Comparison of ENCODE assay signal across 30 cellular contexts in the genomic region with DNA sequence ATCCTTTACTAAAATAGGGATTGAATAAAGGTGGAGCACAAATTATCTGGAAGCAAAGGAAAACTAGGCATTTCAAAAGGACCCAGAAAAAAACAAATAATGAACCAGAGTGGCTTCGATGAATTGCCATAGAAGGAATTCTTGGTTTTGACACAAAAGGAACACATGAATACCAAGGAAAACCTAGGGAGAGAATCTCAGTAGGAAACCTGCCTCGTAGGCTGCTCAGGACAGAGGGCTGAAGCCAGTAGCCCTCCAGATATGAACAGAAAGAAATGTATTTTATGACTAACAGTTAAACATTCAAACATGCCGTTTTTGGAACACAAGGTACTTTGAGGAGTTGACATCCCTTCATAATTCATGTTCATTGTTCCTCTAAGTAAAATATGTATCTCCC.
"Had no signal": no experiment of that assay in that cellular context is flagged by ENCODE, and none has a peak within 500 bp of the region (broad histone marks: within the 10 kb centered on the region; RNA-seq: fewer than 3 reads in every experiment).

No MANE protein-coding gene starts in this region.

- H3K4me1 Mint-ChIP-seq: naive thymus-derived CD8-positive, alpha-beta T cell; nephron; stimulated activated naive B cell treated with anti-CD40 and anti-IgM and Interleukin-4, amounts not matched to agents 10 μg/mL and 1 μg/mL and 100 μg/mL, for 72 hours had no signal

- H3K27ac ChIP-seq: hepatocyte, left lung, lower lobe of right lung, pancreas, prostate gland, skin epidermis, stomach, testis, thyroid gland, transverse colon, upper lobe of right lung had no signal

- H3K27ac Mint-ChIP-seq: naive thymus-derived CD8-positive, alpha-beta T cell; nephron; stimulated activated naive B cell treated with anti-CD40 and anti-IgM and Interleukin-4, amounts not matched to agents 10 μg/mL and 1 μg/mL and 100 μg/mL, for 72 hours had no signal

- H3K9me3 Mint-ChIP-seq: naive thymus-derived CD8-positive, alpha-beta T cell; nephron; neural crest cell; stimulated activated naive B cell treated with anti-CD40 and anti-IgM and Interleukin-4, amounts not matched to agents 10 μg/mL and 1 μg/mL and 100 μg/mL, for 72 hours had no signal

- H3K27me3 Mint-ChIP-seq: stimulated activated naive B cell treated with anti-CD40 and anti-IgM and Interleukin-4, amounts not matched to agents 10 μg/mL and 1 μg/mL and 100 μg/mL, for 72 hours had no signal

- H3K36me3 ChIP-seq: lower lobe of right lung, pancreas, prostate gland, thyroid gland, transverse colon, upper lobe of right lung had no signal

- H3K4me1 ChIP-seq: left lung, lower lobe of right lung, pancreas, prostate gland, stomach, testis, thyroid gland, transverse colon, upper lobe of right lung had no signal

- FAIRE-seq: pancreas, urothelium cell line had no signal

- H3K9me3 ChIP-seq: left lung, lower lobe of right lung, pancreas, prostate gland, stomach, testis, thyroid gland, transverse colon, upper lobe of right lung had no signal

- H2AFZ ChIP-seq: hepatocyte had no signal

- H3K79me2 ChIP-seq: hepatocyte had no signal

- H3K36me3 Mint-ChIP-seq: naive thymus-derived CD8-positive, alpha-beta T cell; stimulated activated naive B cell treated with anti-CD40 and anti-IgM and Interleukin-4, amounts not matched to agents 10 μg/mL and 1 μg/mL and 100 μg/mL, for 72 hours had no signal

- H3K4me3 Mint-ChIP-seq: naive thymus-derived CD8-positive, alpha-beta T cell; nephron; neural crest cell; stimulated activated naive B cell treated with anti-CD40 and anti-IgM and Interleukin-4, amounts not matched to agents 10 μg/mL and 1 μg/mL and 100 μg/mL, for 72 hours had no signal

- H3K27me3 ChIP-seq: hepatocyte, left lung, pancreas, stomach, testis, thyroid gland, transverse colon, upper lobe of right lung had no signal

- H3K4me2 ChIP-seq: hepatocyte had no signal

- DNase-seq: islet precursor cell; kidney glomerular epithelial cell; left cardiac atrium; left lung; lower lobe of right lung; mammary epithelial cell; mesenchymal stem cell; naive thymus-derived CD8-positive, alpha-beta T cell; nucleus accumbens; pancreas; posterior cingulate gyrus; retina; right cardiac atrium; stimulated activated CD4-positive, alpha-beta T cell treated with anti-CD3 and anti-CD28 coated beads, Interleukin-12 subunit alpha, Interleukin-12 subunit beta, amount 100 ng/mL, for 4 hours; stimulated activated CD4-positive, alpha-beta T cell treated with anti-CD3 and anti-CD28 coated beads, Interleukin-15, amount 100 ng/mL, for 24 hours; stimulated activated CD4-positive, alpha-beta T cell treated with anti-CD3 and anti-CD28 coated beads, Interleukin-2, amount 100 ng/mL, for 24 hours; stimulated activated CD4-positive, alpha-beta T cell treated with anti-CD3 and anti-CD28 coated beads, Interleukin-4, amount 100 ng/mL, for 1 hour; stimulated activated naive B cell treated with anti-CD40 and anti-IgM and Interleukin-4, amounts not matched to agents 10 μg/mL and 1 μg/mL and 100 μg/mL, for 72 hours; stimulated activated naive CD8-positive, alpha-beta T cell treated with anti-CD3 and anti-CD28 coated beads, Interleukin-15, Interleukin-2, amounts not matched to agents 100 U/mL and 50 U/mL, for 24 hours; stomach; testis; thyroid gland; transverse colon; upper lobe of right lung had no signal

- H3K4me3 ChIP-seq: hepatocyte, left lung, lower lobe of right lung, pancreas, prostate gland, skin epidermis, stomach, testis, thyroid gland, transverse colon, upper lobe of right lung had no signal
